ENCODE assay signal across 23 cellular contexts in genomic region chr2:88538362-88538917, GRCh38.
DNase-seq lines count a peak whose midpoint lies in the region; ATAC-seq and TF ChIP-seq lines count a peak whose summit lies in the region.
"Had no signal": no experiment of that assay in that cellular context is flagged by ENCODE, and none has a peak within 500 bp of the region (broad histone marks: within the 10 kb centered on the region; RNA-seq: fewer than 3 reads in every experiment).

No MANE protein-coding gene starts in this region.

- H3K27ac Mint-ChIP-seq in brain (peak overlapping the region in 3 of 5 experiments; percentile 84 to 90 (median 86)), neural progenitor cell (no peak overlapping the region)
- H3K27ac Mint-ChIP-seq: activated naive CD8-positive, alpha-beta T cell treated with anti-CD3 and anti-CD28 coated beads, Interleukin-2, amount 50 U/mL, for 24 hours; CD8-positive, alpha-beta memory T cell; natural killer cell treated with Interleukin-12 subunit alpha and Interleukin-12 subunit beta and Interleukin-15 and Interleukin-18, amount 100 ng/mL, for 72 hours had no signal

- WGBS in SK-N-SH (ENCODE audit: low lambda C conversion rate), result 87% methylated on average over 11 of the region's 11 CpGs
- WGBS in ovary, 3 donors, result 89 to 91% (median 91%) methylated on average over 11 of the region's 11 CpGs

- H3K9me3 ChIP-seq in SK-N-SH (no peaks in the 10 kb centered on the region), HUES6 (ENCODE audit: control insufficient read depth, insufficient read depth, low read depth, low read length) (peaks cover 18% of the 10 kb centered on the region; the same call in 1 of the 2 replicates), neural progenitor cell (ENCODE audit: low read depth) (no peaks in the 10 kb centered on the region), ovary (no peaks in the 10 kb centered on the region)
- H3K9me3 ChIP-seq in effector memory CD4-positive, alpha-beta T cell (ENCODE audit: control insufficient read depth, low read length), result no peaks in the 10 kb centered on the region
- H3K9me3 ChIP-seq: Peyer's patch, right atrium auricular region, tibial nerve had no signal

- POLR2A ChIA-PET in SK-N-SH (lab: Yijun Ruan, JAX), result no interaction called here

- no peak overlapping the region for H3K27ac ChIP-seq in SK-N-SH (ENCODE audit: low read depth in 2 of 2, low read length in 1 of 2)
- H3K27ac ChIP-seq in HUES6 (ENCODE audit: low read depth, low read length), result peak overlapping the region; percentile 33
- no peak overlapping the region for H3K27ac ChIP-seq in neural progenitor cell
- no peak overlapping the region for H3K27ac ChIP-seq in effector memory CD4-positive, alpha-beta T cell (ENCODE audit: insufficient read depth, low read length, poor library complexity, severe bottlenecking)
- H3K27ac ChIP-seq in ovary, result no peak overlapping the region
- H3K27ac ChIP-seq: parathyroid adenoma, Peyer's patch, right atrium auricular region, tibial nerve had no signal

- DNase-seq in SK-N-SH (no peak), neural progenitor cell (ENCODE audit: low spot score) (peak; percentile 15), NCI-H2107 treated with DMSO at 0.1 percent for 48 hours (lab: John Stamatoyannopoulos, UW; ENCODE audit: unreplicated experiment) (no peak), ovary (no peak)
- no peak for DNase-seq in effector memory CD4-positive, alpha-beta T cell
- DNase-seq: activated CD4-positive, CD25-positive, alpha-beta regulatory T cell treated with anti-CD3 and anti-CD28 coated beads, Interleukin-2, amount 50 U/mL, for 72 hours; activated gamma-delta T cell; activated naive CD8-positive, alpha-beta T cell treated with anti-CD3 and anti-CD28 coated beads, Interleukin-2, amount 50 U/mL, for 24 hours; CD8-positive, alpha-beta memory T cell; cerebellar nuclear complex; NCI-H146; NCI-H526 treated with DMSO at 0.1 percent for 48 hours; Peyer's patch; SHP77 treated with DMSO at 0.1 percent for 48 hours; T-helper 1 cell had no signal

- peaks cover 16% of the 10 kb centered on the region for H3K4me1 Mint-ChIP-seq in brain
- H3K4me1 Mint-ChIP-seq in neural progenitor cell, result peaks cover 2% of the 10 kb centered on the region
- H3K4me1 Mint-ChIP-seq: activated naive CD8-positive, alpha-beta T cell treated with anti-CD3 and anti-CD28 coated beads, Interleukin-2, amount 50 U/mL, for 24 hours; CD8-positive, alpha-beta memory T cell had no signal

- H3K4me2 ChIP-seq in SK-N-SH (no peak overlapping the region), neural progenitor cell (no peak overlapping the region)
- H3K4me2 ChIP-seq: A549 had no signal

- H3K4me1 ChIP-seq in SK-N-SH (ENCODE audit: control insufficient read depth in 1 of 2, insufficient read depth in 2 of 2, low read depth in 1 of 2, low read length in 1 of 2) (no peaks in the 10 kb centered on the region), HUES6 (ENCODE audit: control insufficient read depth, insufficient read depth, low read length) (peaks cover 14% of the 10 kb centered on the region), neural progenitor cell (peaks cover 15% of the 10 kb centered on the region), ovary (ENCODE audit: insufficient read depth) (no peaks in the 10 kb centered on the region)
- no peaks in the 10 kb centered on the region for H3K4me1 ChIP-seq in effector memory CD4-positive, alpha-beta T cell (ENCODE audit: control insufficient read depth, insufficient read depth, low read length, poor library complexity, severe bottlenecking)
- H3K4me1 ChIP-seq: A549, Peyer's patch, right atrium auricular region, tibial nerve had no signal

- H3K9me3 Mint-ChIP-seq in brain (peaks cover 0 to 9% (median 7%) of the 10 kb centered on the region in 5 experiments), neural progenitor cell (peaks cover 8% of the 10 kb centered on the region)
- H3K9me3 Mint-ChIP-seq: natural killer cell treated with Interleukin-12 subunit alpha and Interleukin-12 subunit beta and Interleukin-15 and Interleukin-18, amount 100 ng/mL, for 72 hours had no signal

- H3F3A ChIP-seq in SK-N-SH (replicated peaks; ENCODE audit: insufficient read depth) (no peaks in the 10 kb centered on the region), neural progenitor cell (ENCODE audit: low read depth) (peaks cover 15% of the 10 kb centered on the region)

- no peak for ATAC-seq in SK-N-SH treated with all-trans-retinoic acid at 6 μM for 48 hours
- ATAC-seq: A549; activated naive CD8-positive, alpha-beta T cell treated with anti-CD3 and anti-CD28 coated beads, Interleukin-2, amount 50 U/mL, for 24 hours; natural killer cell treated with Interleukin-12 subunit alpha and Interleukin-12 subunit beta and Interleukin-15 and Interleukin-18, amount 100 ng/mL, for 72 hours had no signal

- intact Hi-C loops in ovary (cut with DNase I), result no loop called here

- no peaks in the 10 kb centered on the region for H4K20me1 ChIP-seq in SK-N-SH (ENCODE audit: insufficient read depth)
- no peaks in the 10 kb centered on the region for H4K20me1 ChIP-seq in neural progenitor cell (ENCODE audit: low read depth)

- H3K36me3 Mint-ChIP-seq in brain (no peaks in the 10 kb centered on the region), neural progenitor cell (no peaks in the 10 kb centered on the region)
- H3K36me3 Mint-ChIP-seq: natural killer cell treated with Interleukin-12 subunit alpha and Interleukin-12 subunit beta and Interleukin-15 and Interleukin-18, amount 100 ng/mL, for 72 hours had no signal

- H3K27me3 ChIP-seq in SK-N-SH (ENCODE audit: insufficient read depth) (no peaks in the 10 kb centered on the region), HUES6 (ENCODE audit: control insufficient read depth, insufficient read depth, low read length) (no peaks in the 10 kb centered on the region), neural progenitor cell (no peaks in the 10 kb centered on the region), ovary (no peaks in the 10 kb centered on the region)
- H3K27me3 ChIP-seq in effector memory CD4-positive, alpha-beta T cell (replicated peaks; ENCODE audit: control insufficient read depth, insufficient read depth, low read length, poor library complexity, severe bottlenecking), result peaks cover 3% of the 10 kb centered on the region
- H3K27me3 ChIP-seq: Peyer's patch, right atrium auricular region, tibial nerve had no signal

- H3K79me2 ChIP-seq in SK-N-SH (ENCODE audit: insufficient read depth) (no peaks in the 10 kb centered on the region), neural progenitor cell (ENCODE audit: low read depth) (no peaks in the 10 kb centered on the region)
- H3K79me2 ChIP-seq: parathyroid adenoma had no signal

- H3K36me3 ChIP-seq in SK-N-SH (replicated peaks in 1 of 2; ENCODE audit: control insufficient read depth in 1 of 2, insufficient read depth in 2 of 2, low read length in 1 of 2) (no peaks in the 10 kb centered on the region), HUES6 (ENCODE audit: control insufficient read depth, insufficient read depth, low read length) (peaks cover 5% of the 10 kb centered on the region), neural progenitor cell (no peaks in the 10 kb centered on the region), ovary (no peaks in the 10 kb centered on the region)
- no peaks in the 10 kb centered on the region for H3K36me3 ChIP-seq in effector memory CD4-positive, alpha-beta T cell (ENCODE audit: control insufficient read depth, insufficient read depth, low read length)
- H3K36me3 ChIP-seq: Peyer's patch, right atrium auricular region, tibial nerve had no signal

- CTCF ChIA-PET in SK-N-SH (lab: Yijun Ruan, JAX), result no interaction called here

- no peak for TF ChIP-seq CTCF in SK-N-SH (IDR thresholded peaks at IDR 0.05)
- TF ChIP-seq CTCF in brain (conservative IDR thresholded peaks at IDR 0.05), result no peak
- no peak for TF ChIP-seq CTCF in neural progenitor cell (IDR thresholded peaks at IDR 0.05)
- no peak for TF ChIP-seq CTCF in ovary (IDR thresholded peaks at IDR 0.05)

- H3K4me3 ChIP-seq in SK-N-SH (ENCODE audit: low read depth in 2 of 2, low read length in 1 of 2) (no peak overlapping the region), HUES6 (ENCODE audit: low read depth, low read length) (no peak overlapping the region), neural progenitor cell (no peak overlapping the region), ovary (no peak overlapping the region)
- no peak overlapping the region for H3K4me3 ChIP-seq in effector memory CD4-positive, alpha-beta T cell (ENCODE audit: insufficient read depth, low read depth, low read length, poor library complexity, severe bottlenecking)
- H3K4me3 ChIP-seq: A549, Peyer's patch, right atrium auricular region, tibial nerve had no signal

- TF ChIP-seq EP300 in SK-N-SH (IDR thresholded peaks at IDR 0.05; ENCODE audit: borderline replicate concordance in 1 of 2, low read depth in 1 of 2, low read length in 1 of 2), result no peak
- TF ChIP-seq EP300 in ovary (IDR thresholded peaks at IDR 0.05), result no peak

- no peak for TF ChIP-seq RAD21 in SK-N-SH (IDR thresholded peaks at IDR 0.05; ENCODE audit: low read length)

- peaks cover 9% of the 10 kb centered on the region for H3K27me3 Mint-ChIP-seq in brain
- H3K27me3 Mint-ChIP-seq in neural progenitor cell (ENCODE audit: insufficient read depth, low read depth), result peaks cover 6% of the 10 kb centered on the region

- H3K4me3 Mint-ChIP-seq in brain (peak overlapping the region in 2 of 5 experiments; percentile 2 to 9), neural progenitor cell (no peak overlapping the region)
- H3K4me3 Mint-ChIP-seq: activated naive CD8-positive, alpha-beta T cell treated with anti-CD3 and anti-CD28 coated beads, Interleukin-2, amount 50 U/mL, for 24 hours; CD8-positive, alpha-beta memory T cell; natural killer cell treated with Interleukin-12 subunit alpha and Interleukin-12 subunit beta and Interleukin-15 and Interleukin-18, amount 100 ng/mL, for 72 hours had no signal

- H3K9ac ChIP-seq in SK-N-SH (no peak overlapping the region), HUES6 (ENCODE audit: low read length) (peak overlapping the region; percentile 62), neural progenitor cell (no peak overlapping the region)
- H3K9ac ChIP-seq: parathyroid adenoma had no signal

- no peak for TF ChIP-seq POLR2A in ovary (IDR thresholded peaks at IDR 0.05)

- H3K9me2 ChIP-seq in SK-N-SH, result no peaks in the 10 kb centered on the region

- H2AFZ ChIP-seq in SK-N-SH (ENCODE audit: low read depth) (0 out of 2 replicates have a peak overlapping the region, but pooled peaks have one; percentile 41), neural progenitor cell (replicated peaks) (peak overlapping the region; percentile 97)
- H2AFZ ChIP-seq: parathyroid adenoma had no signal

TF ChIP-seq in SK-N-SH, 30 proteins besides CTCF, POLR2A, EP300 and RAD21 (continues in another document):
- no peak for TF ChIP-seq FOSL2 (IDR thresholded peaks at IDR 0.05; ENCODE audit: borderline replicate concordance, low read depth)
- no peak for TF ChIP-seq TAF1 (IDR thresholded peaks at IDR 0.05; ENCODE audit: borderline replicate concordance, low read depth, low read length)

TF ChIP-seq in SK-N-SH treated with all-trans-retinoic acid at 6 μM for 48 hours, 23 proteins besides CTCF, POLR2A, EP300 and RAD21 (continues in another document):
- TF ChIP-seq OSR1 (CRISPR knock-in tag; IDR thresholded peaks at IDR 0.05) (no peak), GLIS3 (CRISPR knock-in tag; IDR thresholded peaks at IDR 0.05) (no peak), ZNF8 (CRISPR knock-in tag; IDR thresholded peaks at IDR 0.05) (no peak), ESRRG (CRISPR knock-in tag; IDR thresholded peaks at IDR 0.05) (no peak), TOX (CRISPR knock-in tag; IDR thresholded peaks at IDR 0.05; ENCODE audit: borderline replicate concordance) (no peak), ZNF70 (CRISPR knock-in tag; IDR thresholded peaks at IDR 0.05) (no peak)
